8 cellular contexts compared by ENCODE assay signal in the genomic region with DNA sequence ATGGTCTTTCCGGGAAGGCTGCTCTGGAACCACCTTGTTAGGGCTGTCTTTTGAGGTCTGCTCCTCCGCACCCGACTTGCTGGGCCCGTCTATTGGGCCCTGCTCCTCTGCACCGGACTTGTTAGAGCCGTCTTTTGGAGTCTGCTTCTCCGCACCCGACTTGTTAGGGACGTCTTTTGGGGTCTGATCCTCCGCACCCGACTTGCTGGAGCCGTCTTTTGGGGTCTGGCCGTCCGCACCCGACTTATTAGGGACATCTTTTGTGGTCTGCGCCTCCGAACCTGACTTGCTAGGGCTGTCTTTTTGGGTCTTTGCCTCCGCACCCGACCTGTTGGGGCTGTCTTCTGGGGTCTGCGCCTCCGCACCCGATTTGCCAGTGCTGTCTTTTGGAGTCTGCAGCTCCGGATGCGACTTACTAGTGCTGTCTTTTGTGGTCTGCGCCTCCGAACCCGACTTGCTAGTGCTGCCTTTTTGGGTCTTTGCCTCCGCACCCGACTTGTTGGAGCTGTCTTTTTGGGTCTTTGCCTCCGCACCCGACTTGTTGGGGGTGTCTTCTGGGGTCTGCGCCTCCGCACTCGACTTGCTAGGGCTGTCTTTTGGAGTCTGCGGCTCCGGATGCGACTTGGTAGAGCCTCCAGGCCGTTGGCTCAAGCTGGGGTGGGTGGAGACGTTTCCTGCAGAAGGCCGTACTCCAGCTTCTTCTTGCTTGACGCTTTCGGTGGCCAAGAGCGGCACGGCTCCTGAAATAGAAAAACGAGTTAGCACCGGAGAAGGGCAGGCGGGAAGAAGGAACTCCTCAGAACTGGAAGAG. TPM values are rescaled to one million over a fixed set of nuclear protein-coding genes. Genes with fewer than 3 reads are reported as not detected.
DNase-seq lines count a peak whose midpoint lies in the region; ATAC-seq and TF ChIP-seq lines count a peak whose summit lies in the region.

No MANE protein-coding gene starts in this region.

- H3K9ac ChIP-seq in KMS-11 = peak overlapping the region; percentile 93

- H3K27me3 ChIP-seq in KMS-11 (ENCODE audit: insufficient read depth, low read depth) = no peaks in the 10 kb centered on the region

- H3K36me3 ChIP-seq in KMS-11 (ENCODE audit: insufficient read depth) = no peaks in the 10 kb centered on the region; the same call in 1 of the 2 replicates

- peaks cover 29 to 35% of the 10 kb centered on the region in 2 donors for H3K36me3 Mint-ChIP-seq in CD14-positive monocyte
- peaks cover 49% of the 10 kb centered on the region for H3K36me3 Mint-ChIP-seq in stimulated activated naive CD8-positive, alpha-beta T cell treated with anti-CD3 and anti-CD28 coated beads, Interleukin-15, Interleukin-2, amounts not matched to agents 100 ng/mL and 50 ng/mL, for 24 hours (ENCODE audit: low read depth)

- H3K27ac ChIP-seq in KMS-11 = peak overlapping the region; percentile 36

- ATAC-seq in GM21390 (IDR thresholded peaks at IDR 0.05; ENCODE audit: unreplicated experiment) (peak; percentile 32), GM18870 (IDR thresholded peaks at IDR 0.05; ENCODE audit: unreplicated experiment) (no peak)

- H3K9me3 Mint-ChIP-seq in CD14-positive monocyte = no peaks in the 10 kb centered on the region
- no peaks in the 10 kb centered on the region for H3K9me3 Mint-ChIP-seq in stimulated activated naive CD8-positive, alpha-beta T cell treated with anti-CD3 and anti-CD28 coated beads, Interleukin-15, Interleukin-2, amounts not matched to agents 100 ng/mL and 50 ng/mL, for 24 hours

- peaks cover 48% of the 10 kb centered on the region for H3K79me2 ChIP-seq in KMS-11 (ENCODE audit: insufficient read depth, low read depth)

- peak overlapping the region; percentile 97 to 100 (median 100) for H3K27ac Mint-ChIP-seq in CD14-positive monocyte
- peak overlapping the region; percentile 99 for H3K27ac Mint-ChIP-seq in stimulated activated naive CD8-positive, alpha-beta T cell treated with anti-CD3 and anti-CD28 coated beads, Interleukin-15, Interleukin-2, amounts not matched to agents 100 ng/mL and 50 ng/mL, for 24 hours

- peak overlapping the region; percentile 98 to 100 for H3K4me3 Mint-ChIP-seq in CD14-positive monocyte
- peak overlapping the region; percentile 98 for H3K4me3 Mint-ChIP-seq in stimulated activated naive CD8-positive, alpha-beta T cell treated with anti-CD3 and anti-CD28 coated beads, Interleukin-15, Interleukin-2, amounts not matched to agents 100 ng/mL and 50 ng/mL, for 24 hours

- TF ChIP-seq CTCF in CD14-positive monocyte (IDR thresholded peaks at IDR 0.05) (no peak), KMS-11 (conservative IDR thresholded peaks at IDR 0.05; ENCODE audit: low read depth, low read length) (no peak)

- H3K27me3 Mint-ChIP-seq in CD14-positive monocyte (ENCODE audit: low read depth in 3 of 3) = peaks cover 0 to 2% (median 0%) of the 10 kb centered on the region in 3 donors
- no peaks in the 10 kb centered on the region for H3K27me3 Mint-ChIP-seq in stimulated activated naive CD8-positive, alpha-beta T cell treated with anti-CD3 and anti-CD28 coated beads, Interleukin-15, Interleukin-2, amounts not matched to agents 100 ng/mL and 50 ng/mL, for 24 hours

- peak overlapping the region; percentile 64 for H2AFZ ChIP-seq in KMS-11 (ENCODE audit: low read depth)

- peak overlapping the region; percentile 55 for H3K4me3 ChIP-seq in KMS-11 (IDR thresholded peaks at IDR 0.05; ENCODE audit: insufficient read depth, low read depth, low read length)

- H4K20me1 ChIP-seq in KMS-11 (ENCODE audit: insufficient read depth) = 0 out of 2 replicates have a peak, but pooled peaks cover 8% of the 10 kb centered on the region

- peaks cover 55% of the 10 kb centered on the region for H3K4me1 Mint-ChIP-seq in CD14-positive monocyte
- H3K4me1 Mint-ChIP-seq in stimulated activated naive CD8-positive, alpha-beta T cell treated with anti-CD3 and anti-CD28 coated beads, Interleukin-15, Interleukin-2, amounts not matched to agents 100 ng/mL and 50 ng/mL, for 24 hours (ENCODE audit: low read depth) = peaks cover 52% of the 10 kb centered on the region

- H3K4me1 ChIP-seq in KMS-11 (ENCODE audit: low read depth, poor library complexity, severe bottlenecking) = peaks cover 49% of the 10 kb centered on the region

- intact Hi-C loops in CD14-positive monocyte (cut with micrococcal nuclease) = loop anchor here in 1 of 2 donors (2.0 to 10.0 kb wide), 2 partner anchors 28 to 78 kb away; a partner anchor contains a TSS

- peak overlapping the region; percentile 83 for H3K4me2 ChIP-seq in KMS-11

- DNase-seq in CD14-positive monocyte (ENCODE audit: low spot score) = no peak
- DNase-seq in activated CD4-positive, alpha-beta T cell treated with anti-CD3 and anti-CD28 coated beads, Interleukin-2, amount 50 U/mL, for 1 hour = peak; percentile 48
- DNase-seq in effector CD8-positive, alpha-beta T cell (lab: John Stamatoyannopoulos, UW) = peak; percentile 42
- DNase-seq in mucosa of gallbladder (ENCODE audit: low spot score) = peak; percentile 45

RNA-seq across cellular contexts. Expression of a gene that starts 0.6 kb away (rescaled TPM):
- 100 to 1,000 TPM in 1 of 2 donors, 10 to 100 TPM in 1; 68.2 to 111 TPM for polyA plus RNA-seq in CD14-positive monocyte
- 237 TPM for total RNA-seq in mucosa of gallbladder

RNA-seq across cellular contexts. Expression of a gene that starts 27.2 kb away (rescaled TPM):
- 10 to 100 TPM; 15.0 to 15.8 TPM for polyA plus RNA-seq in CD14-positive monocyte
- 86.4 TPM for total RNA-seq in mucosa of gallbladder

RNA-seq across cellular contexts. Expression of a gene that starts 27.4 kb away (rescaled TPM):
- 1 to 10 TPM; 6.1 to 7.2 TPM for polyA plus RNA-seq in CD14-positive monocyte
- total RNA-seq in mucosa of gallbladder = 30.3 TPM
